Comparison of ENCODE assay signal across 19 cellular contexts in genomic region chr2:220134756-220135534, GRCh38.
"Had no signal": no experiment of that assay in that cellular context is flagged by ENCODE, and none has a peak within 500 bp of the region (broad histone marks: within the 10 kb centered on the region; RNA-seq: fewer than 3 reads in every experiment).

No MANE protein-coding gene starts in this region.

- H3K4me3 ChIP-seq: cardiac muscle cell, left ventricle myocardium inferior, psoas muscle, tibial artery had no signal

- H3K9me3 ChIP-seq: psoas muscle had no signal

- DNase-seq: activated CD4-positive, alpha-beta T cell treated with anti-CD3 and anti-CD28 coated beads for 48 hours; activated CD4-positive, CD25-positive, alpha-beta regulatory T cell; activated CD8-positive, alpha-beta T cell treated with anti-CD3 and anti-CD28 coated beads for 36 hours; activated naive CD4-positive, alpha-beta T cell treated with anti-CD3 and anti-CD28 coated beads for 36 hours; activated T-cell treated with anti-CD3 and anti-CD28 coated beads, Interleukin-2, amount 50 U/mL, for 24 hours; aorta; dermis blood vessel endothelial cell; effector memory CD4-positive, alpha-beta T cell; foreskin melanocyte; left ventricle myocardium inferior; naive B cell; psoas muscle; right cardiac atrium; stimulated activated naive CD8-positive, alpha-beta T cell treated with anti-CD3 and anti-CD28 coated beads, Interleukin-15, Interleukin-2, amounts not matched to agents 100 U/mL and 50 U/mL, for 24 hours; substantia nigra; T-cell; tibial artery had no signal

- ATAC-seq: activated CD8-positive, alpha-beta T cell treated with anti-CD3 and anti-CD28 coated beads for 36 hours; psoas muscle; right cardiac atrium; stimulated activated naive CD8-positive, alpha-beta T cell treated with anti-CD3 and anti-CD28 coated beads, Interleukin-15, Interleukin-2, amounts not matched to agents 100 U/mL and 50 U/mL, for 24 hours; T-cell had no signal

- FAIRE-seq: endothelial cell of umbilical vein had no signal

- H3K27me3 ChIP-seq: cardiac muscle cell, tibial artery had no signal

- H3K27ac ChIP-seq: cardiac muscle cell, left ventricle myocardium inferior, psoas muscle, tibial artery had no signal

- H3K36me3 ChIP-seq: cardiac muscle cell, left ventricle myocardium inferior, tibial artery had no signal

- H3K4me1 ChIP-seq: left ventricle myocardium inferior, psoas muscle, tibial artery had no signal
